7 cellular contexts compared by ENCODE assay signal in the genomic region with DNA sequence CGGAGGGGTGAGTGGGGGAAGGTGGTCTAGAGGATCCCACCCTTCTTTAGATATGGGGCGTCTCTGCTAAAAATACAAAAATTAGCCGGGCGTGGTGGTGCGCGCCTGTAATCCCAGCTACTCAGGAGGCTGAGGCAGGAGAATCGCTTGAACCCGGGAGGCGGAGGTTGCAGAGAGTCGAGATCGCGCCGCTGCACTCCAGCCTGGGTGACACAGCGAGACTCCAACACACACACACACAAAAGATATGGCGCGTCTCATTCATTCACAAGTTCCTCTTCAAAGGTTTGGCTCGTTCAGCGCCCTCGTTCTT. TPM values are rescaled to one million over a fixed set of nuclear protein-coding genes. Genes with fewer than 3 reads are reported as not detected.
DNase-seq lines count a peak whose midpoint lies in the region; ATAC-seq, FAIRE-seq and TF ChIP-seq lines count a peak whose summit lies in the region.
"Not testable (repeated sequence)": the region's sequence is repeated elsewhere in the genome, so short reads cannot be mapped to it uniquely, and the experiment has no call there.
"Had no signal": no experiment of that assay in that cellular context is flagged by ENCODE, and none has a peak within 500 bp of the region (broad histone marks: within the 10 kb centered on the region; RNA-seq: fewer than 3 reads in every experiment).

No MANE protein-coding gene starts in this region.

- TF ChIP-seq EP300 in A549 (IDR thresholded peaks at IDR 0.05), result not testable (repeated sequence)

- H3K27me3 ChIP-seq in HUES48 (ENCODE audit: control insufficient read depth, insufficient read depth, low read length); neutrophil: not testable (repeated sequence)

- H3K27ac ChIP-seq in A549 (peak overlapping the region; percentile 89 to 96), HUES48 (ENCODE audit: low read depth, low read length) (peak overlapping the region; percentile 87), neutrophil (peak overlapping the region; percentile 99)

- H3K36me3 Mint-ChIP-seq in activated CD4-positive, alpha-beta T cell treated with anti-CD3 and anti-CD28 coated beads for 36 hours (ENCODE audit: low read depth), result not testable (repeated sequence)

- not testable (repeated sequence) for TF ChIP-seq POLR2A in A549 (IDR thresholded peaks at IDR 0.05; ENCODE audit: low read length)

- not testable (repeated sequence) for H3K9me3 Mint-ChIP-seq in activated CD4-positive, alpha-beta T cell treated with anti-CD3 and anti-CD28 coated beads for 36 hours (ENCODE audit: low read depth)

- POLR2A ChIA-PET in A549 (lab: Yijun Ruan, JAX), result not testable (repeated sequence)
- POLR2A ChIA-PET in activated CD4-positive, alpha-beta T cell treated with anti-CD3 and anti-CD28 coated beads for 36 hours (lab: Charles Lee), result interaction anchor here (0.6 kb wide), 1 partner anchor 39 kb away, joined by 3 read pairs; the partner anchor contains the start of gene CDC34

- H3K4me2 ChIP-seq in A549, result peak overlapping the region; percentile 65

- not testable (repeated sequence) for TF ChIP-seq CTCF in A549 (IDR thresholded peaks at IDR 0.05); choroid plexus epithelial cell (conservative IDR thresholded peaks at IDR 0.05; ENCODE audit: low read depth, low read length); neutrophil (IDR thresholded peaks at IDR 0.05)

- not testable (repeated sequence) for H3K36me3 ChIP-seq in HUES48 (ENCODE audit: control insufficient read depth, insufficient read depth, low read length); neutrophil

- H3K9me3 ChIP-seq in A549; HUES48 (ENCODE audit: control insufficient read depth, insufficient read depth, low read length); neutrophil: not testable (repeated sequence)

- TF ChIP-seq RAD21 in A549 (conservative IDR thresholded peaks at IDR 0.05 in 1 of 2, IDR thresholded peaks at IDR 0.05 in 1 of 2), result not testable (repeated sequence)

- H3K27me3 Mint-ChIP-seq in activated CD4-positive, alpha-beta T cell treated with anti-CD3 and anti-CD28 coated beads for 36 hours, result not testable (repeated sequence)

- WGBS in A549 (ENCODE audit: missing lambda C conversion rate), result 1% methylated on average over 18 of the region's 19 CpGs

- ATAC-seq in A549; activated CD4-positive, alpha-beta T cell treated with anti-CD3 and anti-CD28 coated beads for 36 hours: not testable (repeated sequence)

- intact Hi-C loops in activated CD4-positive, alpha-beta T cell treated with anti-CD3 and anti-CD28 coated beads for 36 hours (cut with DNase I, micrococcal nuclease), result loop anchor here in 1 of 2 experiments (1.0 to 5.0 kb wide), 2 partner anchors 63 to 92 kb away; partner anchors contain the start of genes POLRMT and RNF126

- H3K4me3 ChIP-seq in A549 (peak overlapping the region; percentile 48), HUES48 (ENCODE audit: low read depth, low read length) (peak overlapping the region; percentile 60), choroid plexus epithelial cell (ENCODE audit: low read depth, low read length) (peak overlapping the region; percentile 64), iPS-11a (ENCODE audit: low read depth, low read length) (peak overlapping the region; percentile 54), neutrophil (ENCODE audit: low read depth in 1 of 2, low read length in 1 of 2) (peak overlapping the region; percentile 89 to 94)

- CTCF ChIA-PET in A549 (lab: Yijun Ruan, JAX), result not testable (repeated sequence)
- CTCF ChIA-PET in activated CD4-positive, alpha-beta T cell treated with anti-CD3 and anti-CD28 coated beads for 36 hours (lab: Charles Lee), result interaction anchor here (1.1 kb wide), 2 partner anchors 9 to 60 kb away, joined by 3 to 4 read pairs; no protein-coding TSS in a partner anchor

- not testable (repeated sequence) for FAIRE-seq in A549 (lab: Jason Lieb, UNC)

- H3K9ac ChIP-seq in HUES48 (ENCODE audit: low read depth, low read length), result not testable (repeated sequence)

- peaks cover 27% of the 10 kb centered on the region for H3K4me1 Mint-ChIP-seq in activated CD4-positive, alpha-beta T cell treated with anti-CD3 and anti-CD28 coated beads for 36 hours

- H3K27ac Mint-ChIP-seq in activated CD4-positive, alpha-beta T cell treated with anti-CD3 and anti-CD28 coated beads for 36 hours, result peak overlapping the region; percentile 95

- peak overlapping the region; percentile 90 for H3K4me3 Mint-ChIP-seq in activated CD4-positive, alpha-beta T cell treated with anti-CD3 and anti-CD28 coated beads for 36 hours

- H3K4me1 ChIP-seq in A549 (peaks cover 16% of the 10 kb centered on the region), neutrophil (ENCODE audit: control insufficient read depth in 1 of 2, insufficient read depth in 1 of 2, low read depth in 1 of 2, low read length in 1 of 2) (peaks cover 58 to 67% of the 10 kb centered on the region in 2 experiments)
- not testable (repeated sequence) for H3K4me1 ChIP-seq in HUES48 (ENCODE audit: control insufficient read depth, insufficient read depth, low read length)

- not testable (repeated sequence) for DNase-seq in A549 (ENCODE audit: low read depth in 1 of 2, low spot score in 1 of 2); activated CD4-positive, alpha-beta T cell treated with anti-CD3 and anti-CD28 coated beads for 36 hours; choroid plexus epithelial cell (ENCODE audit: low read depth)

RNA-seq across cellular contexts. Expression of gene BSG, which starts 1.6 kb away (rescaled TPM):
- polyA plus RNA-seq in A549 (2011; rRNA removed) (237 and 285 TPM in 2 replicates), A549 (2017; fragmentation: RNase III; extraction: RNeasy Plus Mini Kit Qiagen cat#74134 plus additional on column Dnase treatment) (528 to 583 TPM (median 579 TPM) in 3 replicates)
- polyA plus RNA-seq in A549 (2012; cell fraction: cytosol; rRNA removed), result 453 and 544 TPM in 2 replicates
- polyA plus RNA-seq in A549 (2012; cell fraction: nucleus; rRNA removed), result 893 and 1,029 TPM in 2 replicates
- polyA minus RNA-seq in A549 (2011; rRNA and poly(A)+ RNA removed), result 251 and 294 TPM in 2 replicates
- total RNA-seq in activated CD4-positive, alpha-beta T cell treated with anti-CD3 and anti-CD28 coated beads for 36 hours, result 100 to 1,000 TPM; 165 to 175 TPM

RNA-seq across cellular contexts. Expression of gene HCN2, which starts 18.9 kb away (rescaled TPM):
- 2.7 and 7.1 TPM in 2 replicates for polyA plus RNA-seq in A549 (2011; rRNA removed)
- 11.4 and 16.3 TPM in 2 replicates for polyA plus RNA-seq in A549 (2012; cell fraction: cytosol; rRNA removed)
- 13.9 and 20.2 TPM in 2 replicates for polyA plus RNA-seq in A549 (2012; cell fraction: nucleus; rRNA removed)
- 23.2 to 24.8 TPM (median 24.7 TPM) in 3 replicates for polyA plus RNA-seq in A549 (2017; fragmentation: RNase III; extraction: RNeasy Plus Mini Kit Qiagen cat#74134 plus additional on column Dnase treatment)
- 15.7 and 22.3 TPM in 2 replicates for polyA minus RNA-seq in A549 (2011; rRNA and poly(A)+ RNA removed)
- total RNA-seq in activated CD4-positive, alpha-beta T cell treated with anti-CD3 and anti-CD28 coated beads for 36 hours, result under 1 TPM; 0.48 to 0.53 TPM

RNA-seq across cellular contexts. Expression of gene GZMM, which starts 26.9 kb away (rescaled TPM):
- polyA plus RNA-seq in A549 (2011; rRNA removed) (not detected in 2 replicates), A549 (2017; fragmentation: RNase III; extraction: RNeasy Plus Mini Kit Qiagen cat#74134 plus additional on column Dnase treatment) (0.11 TPM in 1 of 3 replicates, not detected in the others)
- 0.11 and 0.14 TPM in 2 replicates for polyA plus RNA-seq in A549 (2012; cell fraction: cytosol; rRNA removed)
- polyA plus RNA-seq in A549 (2012; cell fraction: nucleus; rRNA removed), result 0.39 and 0.64 TPM in 2 replicates
- not detected in 2 replicates for polyA minus RNA-seq in A549 (2011; rRNA and poly(A)+ RNA removed)
- total RNA-seq in activated CD4-positive, alpha-beta T cell treated with anti-CD3 and anti-CD28 coated beads for 36 hours, result 10 to 100 TPM; 22.5 to 25.3 TPM
- total RNA-seq: A172 had no signal

RNA-seq across cellular contexts. Expression of gene CDC34, which starts 39.2 kb away (rescaled TPM):
- 36.9 and 37.4 TPM in 2 replicates for polyA plus RNA-seq in A549 (2011; rRNA removed)
- polyA plus RNA-seq in A549 (2012; cell fraction: cytosol; rRNA removed), result 82.8 and 83.4 TPM in 2 replicates
- polyA plus RNA-seq in A549 (2012; cell fraction: nucleus; rRNA removed), result 84.9 and 93.6 TPM in 2 replicates
- 56.3 to 62.6 TPM (median 57.6 TPM) in 3 replicates for polyA plus RNA-seq in A549 (2017; fragmentation: RNase III; extraction: RNeasy Plus Mini Kit Qiagen cat#74134 plus additional on column Dnase treatment)
- 29.1 and 29.2 TPM in 2 replicates for polyA minus RNA-seq in A549 (2011; rRNA and poly(A)+ RNA removed)
- 10 to 100 TPM; 36.7 to 41.5 TPM for total RNA-seq in activated CD4-positive, alpha-beta T cell treated with anti-CD3 and anti-CD28 coated beads for 36 hours
